18 cellular contexts compared by ENCODE assay signal in genomic region chr11:73403541-73403940, GRCh38. TPM values are rescaled to one million over a fixed set of nuclear protein-coding genes. Genes with fewer than 3 reads are reported as not detected.
DNase-seq lines count a peak whose midpoint lies in the region; ATAC-seq and TF ChIP-seq lines count a peak whose summit lies in the region.
"Had no signal": no experiment of that assay in that cellular context is flagged by ENCODE, and none has a peak within 500 bp of the region (broad histone marks: within the 10 kb centered on the region; RNA-seq: fewer than 3 reads in every experiment).

No MANE protein-coding gene starts in this region.

- H3K27ac ChIP-seq in WERI-Rb-1: peak overlapping the region; percentile 49

- H3K27me3 Mint-ChIP-seq in activated T-cell treated with anti-CD3 and anti-CD28 coated beads, Interleukin-2, amount 50 U/mL, for 72 hours (ENCODE audit: low read depth): no peaks in the 10 kb centered on the region
- no peaks in the 10 kb centered on the region for H3K27me3 Mint-ChIP-seq in activated T-cell treated with anti-CD3 and anti-CD28 coated beads, Interleukin-2, amount 50 U/mL, for 4 hours (ENCODE audit: low read depth)
- H3K27me3 Mint-ChIP-seq: activated CD8-positive, alpha-beta memory T cell treated with anti-CD3 and anti-CD28 coated beads, Interleukin-2, amount 10 ng/mL, durations not matched to agents 7 days and 5 days; activated naive CD4-positive, alpha-beta T cell treated with anti-CD3 and anti-CD28 coated beads, Interleukin-2, amount 10 ng/mL, durations not matched to agents 7 days and 5 days; CD4-positive, CD25-positive, alpha-beta regulatory T cell; type B pancreatic cell had no signal

- no peak for DNase-seq in activated T-cell treated with anti-CD3 and anti-CD28 coated beads, Interleukin-2, amount 50 U/mL, for 72 hours
- DNase-seq in activated T-cell treated with anti-CD3 and anti-CD28 coated beads, Interleukin-2, amount 50 U/mL, for 4 hours: no peak
- no peak for DNase-seq in WERI-Rb-1
- DNase-seq in left ventricle myocardium superior: no peak
- no peak for DNase-seq in stimulated activated effector memory CD8-positive, alpha-beta T cell treated with anti-CD3 and anti-CD28 coated beads, Interleukin-12 subunit alpha, Interleukin-12 subunit beta, amount 100 ng/mL, for 72 hours (ENCODE audit: low spot score in 2 of 2)
- no peak for DNase-seq in central memory CD4-positive, alpha-beta T cell
- DNase-seq in activated effector memory CD4-positive, alpha-beta T cell treated with anti-CD3 and anti-CD28 coated beads, Interleukin-2, amount 50 U/mL, for 16 hours: no peak
- DNase-seq in stimulated activated naive CD4-positive, alpha-beta T cell treated with Interleukin-2 at 50 U/mL for 16 hours (lab: John Stamatoyannopoulos, UW): no peak
- DNase-seq: activated CD4-positive, alpha-beta T cell treated with anti-CD3 and anti-CD28 coated beads, Interleukin-2, amount 50 U/mL, for 4 hours; activated CD8-positive, alpha-beta memory T cell treated with anti-CD3 and anti-CD28 coated beads, Interleukin-2, amount 10 ng/mL, durations not matched to agents 7 days and 5 days; CD4-positive, CD25-positive, alpha-beta regulatory T cell; effector memory CD4-positive, alpha-beta T cell; SIG-M5; stimulated activated CD4-positive, alpha-beta T cell treated with anti-CD3 and anti-CD28 coated beads, Interleukin-12 subunit alpha, Interleukin-12 subunit beta, amount 100 ng/mL, for 4 hours; stimulated activated CD4-positive, alpha-beta T cell treated with anti-CD3 and anti-CD28 coated beads, Interleukin-4, amount 100 ng/mL, for 1 hour had no signal

- no peak for ATAC-seq in activated T-cell treated with anti-CD3 and anti-CD28 coated beads, Interleukin-2, amount 50 U/mL, for 72 hours (replicated peaks in 1 of 2)
- ATAC-seq in activated T-cell treated with anti-CD3 and anti-CD28 coated beads, Interleukin-2, amount 50 U/mL, for 4 hours: no peak
- ATAC-seq in left ventricle myocardium superior: peak; percentile 14
- no peak for ATAC-seq in stimulated activated effector memory CD8-positive, alpha-beta T cell treated with anti-CD3 and anti-CD28 coated beads, Interleukin-12 subunit alpha, Interleukin-12 subunit beta, amount 100 ng/mL, for 72 hours
- ATAC-seq: activated CD8-positive, alpha-beta memory T cell treated with anti-CD3 and anti-CD28 coated beads, Interleukin-2, amount 10 ng/mL, durations not matched to agents 7 days and 5 days had no signal

- H3K4me3 ChIP-seq in WERI-Rb-1 (ENCODE audit: low read depth, low read length): no peak overlapping the region

- no peak for TF ChIP-seq CTCF in WERI-Rb-1 (IDR thresholded peaks at IDR 0.05; ENCODE audit: low read depth, low read length)

- H3K36me3 Mint-ChIP-seq in activated T-cell treated with anti-CD3 and anti-CD28 coated beads, Interleukin-2, amount 50 U/mL, for 72 hours (ENCODE audit: insufficient read depth in 2 of 2): peaks cover 0 to 3% of the 10 kb centered on the region in 2 donors
- peaks cover 6% of the 10 kb centered on the region for H3K36me3 Mint-ChIP-seq in activated T-cell treated with anti-CD3 and anti-CD28 coated beads, Interleukin-2, amount 50 U/mL, for 4 hours (ENCODE audit: insufficient read depth)
- peaks cover 58% of the 10 kb centered on the region for H3K36me3 Mint-ChIP-seq in stimulated activated effector memory CD8-positive, alpha-beta T cell treated with anti-CD3 and anti-CD28 coated beads, Interleukin-12 subunit alpha, Interleukin-12 subunit beta, amount 100 ng/mL, for 72 hours

- H3K9me3 Mint-ChIP-seq in activated T-cell treated with anti-CD3 and anti-CD28 coated beads, Interleukin-2, amount 50 U/mL, for 72 hours: no peaks in the 10 kb centered on the region
- H3K9me3 Mint-ChIP-seq in activated T-cell treated with anti-CD3 and anti-CD28 coated beads, Interleukin-2, amount 50 U/mL, for 4 hours: no peaks in the 10 kb centered on the region
- H3K9me3 Mint-ChIP-seq in stimulated activated effector memory CD8-positive, alpha-beta T cell treated with anti-CD3 and anti-CD28 coated beads, Interleukin-12 subunit alpha, Interleukin-12 subunit beta, amount 100 ng/mL, for 72 hours: no peaks in the 10 kb centered on the region
- H3K9me3 Mint-ChIP-seq: activated naive CD4-positive, alpha-beta T cell treated with anti-CD3 and anti-CD28 coated beads, Interleukin-2, amount 10 ng/mL, durations not matched to agents 7 days and 5 days; activated T-helper 1 cell treated with anti-CD3 and anti-CD28 coated beads, Interleukin-12 subunit alpha, Interleukin-12 subunit beta, Interleukin-2, Interleukin-4 antibody, amounts not matched to agents 30 ng/mL and 10 ng/mL and 1 ng/mL, durations not matched to agents 14 hours and 24 hours and 36 hours; CD4-positive, CD25-positive, alpha-beta regulatory T cell; type B pancreatic cell had no signal

- H3K4me1 Mint-ChIP-seq in activated T-cell treated with anti-CD3 and anti-CD28 coated beads, Interleukin-2, amount 50 U/mL, for 72 hours (ENCODE audit: low read depth): no peaks in the 10 kb centered on the region
- H3K4me1 Mint-ChIP-seq in activated T-cell treated with anti-CD3 and anti-CD28 coated beads, Interleukin-2, amount 50 U/mL, for 4 hours (ENCODE audit: low read depth): no peaks in the 10 kb centered on the region
- peaks cover 5% of the 10 kb centered on the region for H3K4me1 Mint-ChIP-seq in stimulated activated effector memory CD8-positive, alpha-beta T cell treated with anti-CD3 and anti-CD28 coated beads, Interleukin-12 subunit alpha, Interleukin-12 subunit beta, amount 100 ng/mL, for 72 hours
- H3K4me1 Mint-ChIP-seq: activated naive CD4-positive, alpha-beta T cell treated with anti-CD3 and anti-CD28 coated beads, Interleukin-2, amount 10 ng/mL, durations not matched to agents 7 days and 5 days had no signal

- intact Hi-C loops in left ventricle myocardium superior (cut with micrococcal nuclease): loop anchor here (10.0 kb wide), 1 partner anchor 261 kb away; no protein-coding TSS in a partner anchor

- peaks cover 44% of the 10 kb centered on the region for H3K36me3 ChIP-seq in WERI-Rb-1

- no peaks in the 10 kb centered on the region for H3K27me3 ChIP-seq in WERI-Rb-1 (ENCODE audit: insufficient read depth, low read depth, severe bottlenecking)

- H3K9me3 ChIP-seq in WERI-Rb-1 (ENCODE audit: severe bottlenecking): no peaks in the 10 kb centered on the region

- H3K4me3 Mint-ChIP-seq in activated T-cell treated with anti-CD3 and anti-CD28 coated beads, Interleukin-2, amount 50 U/mL, for 72 hours: no peak overlapping the region
- no peak overlapping the region for H3K4me3 Mint-ChIP-seq in activated T-cell treated with anti-CD3 and anti-CD28 coated beads, Interleukin-2, amount 50 U/mL, for 4 hours
- no peak overlapping the region for H3K4me3 Mint-ChIP-seq in stimulated activated effector memory CD8-positive, alpha-beta T cell treated with anti-CD3 and anti-CD28 coated beads, Interleukin-12 subunit alpha, Interleukin-12 subunit beta, amount 100 ng/mL, for 72 hours
- H3K4me3 Mint-ChIP-seq: activated CD8-positive, alpha-beta memory T cell treated with anti-CD3 and anti-CD28 coated beads, Interleukin-2, amount 10 ng/mL, durations not matched to agents 7 days and 5 days; activated naive CD4-positive, alpha-beta T cell treated with anti-CD3 and anti-CD28 coated beads, Interleukin-2, amount 10 ng/mL, durations not matched to agents 7 days and 5 days; activated T-helper 1 cell treated with anti-CD3 and anti-CD28 coated beads, Interleukin-12 subunit alpha, Interleukin-12 subunit beta, Interleukin-2, Interleukin-4 antibody, amounts not matched to agents 30 ng/mL and 10 ng/mL and 1 ng/mL, durations not matched to agents 14 hours and 24 hours and 36 hours; CD4-positive, CD25-positive, alpha-beta regulatory T cell; type B pancreatic cell had no signal

- peak overlapping the region; percentile 31 for H3K27ac Mint-ChIP-seq in activated T-cell treated with anti-CD3 and anti-CD28 coated beads, Interleukin-2, amount 50 U/mL, for 72 hours
- peak overlapping the region; percentile 52 for H3K27ac Mint-ChIP-seq in stimulated activated effector memory CD8-positive, alpha-beta T cell treated with anti-CD3 and anti-CD28 coated beads, Interleukin-12 subunit alpha, Interleukin-12 subunit beta, amount 100 ng/mL, for 72 hours
- H3K27ac Mint-ChIP-seq: activated naive CD4-positive, alpha-beta T cell treated with anti-CD3 and anti-CD28 coated beads, Interleukin-2, amount 10 ng/mL, durations not matched to agents 7 days and 5 days; activated T-helper 1 cell treated with anti-CD3 and anti-CD28 coated beads, Interleukin-12 subunit alpha, Interleukin-12 subunit beta, Interleukin-2, Interleukin-4 antibody, amounts not matched to agents 30 ng/mL and 10 ng/mL and 1 ng/mL, durations not matched to agents 14 hours and 24 hours and 36 hours; type B pancreatic cell had no signal

RNA-seq across cellular contexts. Expression of gene RELT, which starts 27.3 kb away (rescaled TPM):
- 10 to 100 TPM; 17.3 to 19.6 TPM for total RNA-seq in activated T-cell treated with anti-CD3 and anti-CD28 coated beads, Interleukin-2, amount 50 U/mL, for 72 hours
- 10 to 100 TPM; 31.3 to 36.6 (median 32.5) TPM for total RNA-seq in activated T-cell treated with anti-CD3 and anti-CD28 coated beads, Interleukin-2, amount 50 U/mL, for 4 hours
- 1.8 TPM for total RNA-seq in left ventricle myocardium superior
